In the genomic region with DNA sequence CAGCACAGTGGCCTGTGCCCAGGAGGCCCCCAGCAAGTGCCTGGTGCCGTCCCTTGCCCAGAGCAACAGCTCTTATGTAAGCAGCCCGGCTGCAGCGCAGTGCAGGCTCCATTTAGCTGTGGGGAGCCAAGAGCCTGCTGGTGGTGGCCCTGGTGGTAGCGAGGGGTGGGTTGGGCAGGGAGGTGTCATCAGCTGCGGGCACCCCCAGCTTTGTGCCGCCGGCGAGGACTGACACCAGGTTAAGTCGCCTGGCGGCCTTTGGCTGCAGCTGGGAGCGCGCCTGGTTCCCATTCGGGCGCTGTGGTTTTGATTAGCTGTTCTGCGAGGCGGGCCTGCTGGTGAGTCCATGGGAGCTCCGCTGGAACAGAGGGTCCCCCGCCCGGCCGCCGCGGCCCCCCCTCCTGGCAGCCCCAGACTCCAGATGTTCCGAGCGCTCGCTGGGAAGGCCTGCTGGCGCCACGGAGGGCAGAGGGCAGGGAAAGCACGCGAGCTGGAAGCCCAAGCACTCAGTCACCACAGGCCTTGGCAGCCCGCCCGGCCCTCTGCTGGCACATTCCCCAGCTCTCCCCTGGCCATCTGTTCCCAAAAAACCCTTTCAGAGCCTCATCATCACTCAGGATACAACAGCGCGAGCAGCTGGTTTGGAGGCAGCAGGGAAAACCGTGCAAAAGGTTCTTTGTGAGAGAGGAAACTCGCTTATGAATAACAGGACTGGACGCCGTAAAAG, we compare ENCODE assay signal across 9 cellular contexts. TPM values are rescaled to one million over a fixed set of nuclear protein-coding genes. Genes with fewer than 3 reads are reported as not detected.
DNase-seq lines count a peak whose midpoint lies in the region; ATAC-seq and TF ChIP-seq lines count a peak whose summit lies in the region.
"Had no signal": no experiment of that assay in that cellular context is flagged by ENCODE, and none has a peak within 500 bp of the region (broad histone marks: within the 10 kb centered on the region; RNA-seq: fewer than 3 reads in every experiment).

No MANE protein-coding gene starts in this region.

- no peak for TF ChIP-seq CTCF in endothelial cell (IDR thresholded peaks at IDR 0.05; ENCODE audit: unreplicated experiment)

- no peaks in the 10 kb centered on the region for H3K9me3 Mint-ChIP-seq in endothelial cell (ENCODE audit: unreplicated experiment)
- no peaks in the 10 kb centered on the region for H3K9me3 Mint-ChIP-seq in activated CD4-positive, alpha-beta T cell treated with anti-CD3 and anti-CD28 coated beads for 36 hours (ENCODE audit: low read depth)
- H3K9me3 Mint-ChIP-seq: natural killer cell had no signal

- POLR2A ChIA-PET in activated CD4-positive, alpha-beta T cell treated with anti-CD3 and anti-CD28 coated beads for 36 hours (lab: Charles Lee), result no interaction called here

- H3K27ac ChIP-seq in iPS-20b (ENCODE audit: low read length), result no peak overlapping the region

- H3K27me3 ChIP-seq in iPS-20b (ENCODE audit: insufficient read depth, low read length), result peaks cover 30% of the 10 kb centered on the region; the same call in 1 of the 2 replicates

- H3K9ac ChIP-seq in iPS-20b (ENCODE audit: low read depth, low read length), result no peak overlapping the region

- in situ Hi-C loops in T47D (cut with HindIII; ENCODE audit: low pct_unique_long_range_greater_than_20kb, low sequenced_read_pairs), result no loop called here

- H3K36me3 ChIP-seq in iPS-20b (ENCODE audit: insufficient read depth, low read depth, low read length), result no peaks in the 10 kb centered on the region

- H3K4me3 Mint-ChIP-seq in endothelial cell (ENCODE audit: unreplicated experiment), result no peak overlapping the region
- no peak overlapping the region for H3K4me3 Mint-ChIP-seq in activated CD4-positive, alpha-beta T cell treated with anti-CD3 and anti-CD28 coated beads for 36 hours
- H3K4me3 Mint-ChIP-seq: natural killer cell had no signal

- no peak overlapping the region for H3K27ac Mint-ChIP-seq in endothelial cell (ENCODE audit: unreplicated experiment)
- H3K27ac Mint-ChIP-seq in activated CD4-positive, alpha-beta T cell treated with anti-CD3 and anti-CD28 coated beads for 36 hours, result no peak overlapping the region
- H3K27ac Mint-ChIP-seq: natural killer cell had no signal

- CTCF ChIA-PET in activated CD4-positive, alpha-beta T cell treated with anti-CD3 and anti-CD28 coated beads for 36 hours (lab: Charles Lee), result interaction anchor here (0.6 to 1.9 kb wide), 5 partner anchors 11 to 911 kb away, joined by 3 to 11 read pairs (median 4); no protein-coding TSS in a partner anchor

- peaks cover 8% of the 10 kb centered on the region; the same call in 1 of the 2 replicates for H3K4me1 ChIP-seq in iPS-20b (ENCODE audit: insufficient read depth, low read length)

- peaks cover 13% of the 10 kb centered on the region for H3K27me3 Mint-ChIP-seq in endothelial cell (ENCODE audit: unreplicated experiment)
- peaks cover 18% of the 10 kb centered on the region for H3K27me3 Mint-ChIP-seq in activated CD4-positive, alpha-beta T cell treated with anti-CD3 and anti-CD28 coated beads for 36 hours

- DNase-seq in ELF-1 (ENCODE audit: low read depth, low spot score) (peak; percentile 50), NCI-H2196 treated with DMSO at 0.1 percent for 48 hours (lab: John Stamatoyannopoulos, UW; ENCODE audit: unreplicated experiment) (peak; percentile 76), T47D (ENCODE audit: low read depth in 1 of 2, low spot score in 1 of 2) (peak; percentile 33 to 69), skeletal muscle cell (ENCODE audit: low read depth) (peak; percentile 99), endothelial cell (ENCODE audit: low spot score) (no peak)
- DNase-seq in stimulated activated CD4-positive, alpha-beta T cell treated with anti-CD3 and anti-CD28 coated beads, Interleukin-2, amount 100 ng/mL, for 48 hours, result no peak
- DNase-seq in activated CD4-positive, alpha-beta T cell treated with anti-CD3 and anti-CD28 coated beads for 36 hours, result no peak
- DNase-seq: natural killer cell had no signal

- peaks cover 12% of the 10 kb centered on the region for H3K4me1 Mint-ChIP-seq in endothelial cell (ENCODE audit: unreplicated experiment)
- H3K4me1 Mint-ChIP-seq in activated CD4-positive, alpha-beta T cell treated with anti-CD3 and anti-CD28 coated beads for 36 hours, result no peaks in the 10 kb centered on the region

- peaks cover 3% of the 10 kb centered on the region for H3K36me3 Mint-ChIP-seq in endothelial cell (ENCODE audit: low read depth, unreplicated experiment)
- no peaks in the 10 kb centered on the region for H3K36me3 Mint-ChIP-seq in activated CD4-positive, alpha-beta T cell treated with anti-CD3 and anti-CD28 coated beads for 36 hours (ENCODE audit: low read depth)
- H3K36me3 Mint-ChIP-seq: natural killer cell had no signal

- no peaks in the 10 kb centered on the region for H3K9me3 ChIP-seq in iPS-20b (ENCODE audit: insufficient read depth, low read depth, low read length)

- ATAC-seq in activated CD4-positive, alpha-beta T cell treated with anti-CD3 and anti-CD28 coated beads for 36 hours, result no peak

- H3K4me3 ChIP-seq in iPS-20b (ENCODE audit: low read length), result peak overlapping the region; percentile 20; the same call in 1 of the 2 replicates
- H3K4me3 ChIP-seq in skeletal muscle cell (ENCODE audit: low read depth, low read length), result no peak overlapping the region

- intact Hi-C loops in activated CD4-positive, alpha-beta T cell treated with anti-CD3 and anti-CD28 coated beads for 36 hours (cut with DNase I, micrococcal nuclease), result no loop called here

RNA-seq across cellular contexts. Expression of gene ATOH8, which starts 18.4 kb away (rescaled TPM):
- 1.8 TPM for total RNA-seq in endothelial cell (ENCODE audit: unreplicated experiment)
- total RNA-seq in activated CD4-positive, alpha-beta T cell treated with anti-CD3 and anti-CD28 coated beads for 36 hours, result not detected

Comparison
In these comparisons a context has a peak if more than half of its experiments do, and no peak if none do; other contexts are left out.
1. DNase-seq: peak in ELF-1 (single experiment), NCI-H2196 treated with DMSO at 0.1 percent for 48 hours (single experiment), T47D (2 of 2) and skeletal muscle cell (single experiment); none in endothelial cell (single experiment), stimulated activated CD4-positive, alpha-beta T cell treated with anti-CD3 and anti-CD28 coated beads, Interleukin-2, amount 100 ng/mL, for 48 hours (0 of 2) and activated CD4-positive, alpha-beta T cell treated with anti-CD3 and anti-CD28 coated beads for 36 hours (single experiment).